ENCODE assay signal across 15 cellular contexts in genomic region chr17:57517519-57518342, GRCh38.
DNase-seq lines count a peak whose midpoint lies in the region; ATAC-seq and TF ChIP-seq lines count a peak whose summit lies in the region.
"Had no signal": no experiment of that assay in that cellular context is flagged by ENCODE, and none has a peak within 500 bp of the region (broad histone marks: within the 10 kb centered on the region; RNA-seq: fewer than 3 reads in every experiment).

No MANE protein-coding gene starts in this region.

- CTCF ChIA-PET in SK-N-SH (lab: Yijun Ruan, JAX): interaction anchor here (0.8 to 2.7 kb wide), 7 partner anchors 10 to 316 kb away, joined by 3 to 9 read pairs (median 3); no protein-coding TSS in a partner anchor

- TF ChIP-seq RAD21 in SK-N-SH (IDR thresholded peaks at IDR 0.05; ENCODE audit: low read length): no peak

- H3K27me3 Mint-ChIP-seq in progenitor cell of endocrine pancreas: no peaks in the 10 kb centered on the region
- no peaks in the 10 kb centered on the region for H3K27me3 Mint-ChIP-seq in activated naive CD8-positive, alpha-beta T cell treated with anti-CD3 and anti-CD28 coated beads for 36 hours
- H3K27me3 Mint-ChIP-seq: activated naive CD4-positive, alpha-beta T cell treated with anti-CD3 and anti-CD28 coated beads, Interleukin-2, amount 10 ng/mL, durations not matched to agents 7 days and 5 days had no signal

- peaks cover 2% of the 10 kb centered on the region for H3K36me3 Mint-ChIP-seq in progenitor cell of endocrine pancreas (ENCODE audit: insufficient read depth)
- peaks cover 5% of the 10 kb centered on the region for H3K36me3 Mint-ChIP-seq in activated naive CD8-positive, alpha-beta T cell treated with anti-CD3 and anti-CD28 coated beads for 36 hours
- H3K36me3 Mint-ChIP-seq: activated naive CD4-positive, alpha-beta T cell treated with anti-CD3 and anti-CD28 coated beads, Interleukin-2, amount 10 ng/mL, durations not matched to agents 7 days and 5 days had no signal

- H3K4me2 ChIP-seq in SK-N-SH: no peak overlapping the region

- no peak for ATAC-seq in GM19023 (IDR thresholded peaks at IDR 0.05; ENCODE audit: unreplicated experiment)
- ATAC-seq: body of pancreas had no signal

- no peaks in the 10 kb centered on the region for H3K9me3 ChIP-seq in SK-N-SH
- H3K9me3 ChIP-seq: body of pancreas, suprapubic skin had no signal

- H3K4me3 ChIP-seq in SK-N-SH (ENCODE audit: low read depth in 2 of 2, low read length in 1 of 2): no peak overlapping the region
- H3K4me3 ChIP-seq: body of pancreas, GM23248, suprapubic skin had no signal

- H2AFZ ChIP-seq in SK-N-SH (ENCODE audit: low read depth): no peak overlapping the region
- H2AFZ ChIP-seq: GM23248 had no signal

- no peaks in the 10 kb centered on the region for H3K9me2 ChIP-seq in SK-N-SH

- H4K20me1 ChIP-seq in SK-N-SH (ENCODE audit: insufficient read depth): no peaks in the 10 kb centered on the region

- H3K9ac ChIP-seq in SK-N-SH: no peak overlapping the region
- H3K9ac ChIP-seq: GM23248 had no signal

- H3K27ac Mint-ChIP-seq in progenitor cell of endocrine pancreas: peak overlapping the region; percentile 85
- H3K27ac Mint-ChIP-seq in activated naive CD8-positive, alpha-beta T cell treated with anti-CD3 and anti-CD28 coated beads for 36 hours: no peak overlapping the region
- H3K27ac Mint-ChIP-seq: activated naive CD4-positive, alpha-beta T cell treated with anti-CD3 and anti-CD28 coated beads, Interleukin-2, amount 10 ng/mL, durations not matched to agents 7 days and 5 days had no signal

- no peaks in the 10 kb centered on the region for H3F3A ChIP-seq in SK-N-SH (replicated peaks; ENCODE audit: insufficient read depth)

- peaks cover 31% of the 10 kb centered on the region for H3K4me1 Mint-ChIP-seq in progenitor cell of endocrine pancreas (ENCODE audit: low read depth)
- peaks cover 13% of the 10 kb centered on the region for H3K4me1 Mint-ChIP-seq in activated naive CD8-positive, alpha-beta T cell treated with anti-CD3 and anti-CD28 coated beads for 36 hours
- H3K4me1 Mint-ChIP-seq: activated naive CD4-positive, alpha-beta T cell treated with anti-CD3 and anti-CD28 coated beads, Interleukin-2, amount 10 ng/mL, durations not matched to agents 7 days and 5 days had no signal

- H3K79me2 ChIP-seq in SK-N-SH (ENCODE audit: insufficient read depth): no peaks in the 10 kb centered on the region

- no peaks in the 10 kb centered on the region for H3K9me3 Mint-ChIP-seq in progenitor cell of endocrine pancreas (ENCODE audit: low read depth)
- H3K9me3 Mint-ChIP-seq in activated naive CD8-positive, alpha-beta T cell treated with anti-CD3 and anti-CD28 coated beads for 36 hours: no peaks in the 10 kb centered on the region
- H3K9me3 Mint-ChIP-seq: activated naive CD4-positive, alpha-beta T cell treated with anti-CD3 and anti-CD28 coated beads, Interleukin-2, amount 10 ng/mL, durations not matched to agents 7 days and 5 days had no signal

- no peak for TF ChIP-seq EP300 in SK-N-SH (IDR thresholded peaks at IDR 0.05; ENCODE audit: borderline replicate concordance in 1 of 2, low read depth in 1 of 2, low read length in 1 of 2)

- TF ChIP-seq CTCF in progenitor cell of endocrine pancreas (IDR thresholded peaks at IDR 0.05; ENCODE audit: unreplicated experiment) (no peak), SK-N-SH (IDR thresholded peaks at IDR 0.05) (no peak)

- POLR2A ChIA-PET in SK-N-SH (lab: Yijun Ruan, JAX): interaction anchor here (1.2 kb wide), 2 partner anchors 9 to 18 kb away, joined by 3 read pairs; no protein-coding TSS in a partner anchor

- H3K27ac ChIP-seq in SK-N-SH (ENCODE audit: low read depth in 2 of 2, low read length in 1 of 2): peak overlapping the region in 1 of 2 experiments; percentile 86; a peak in 2 of 4 replicates
- H3K27ac ChIP-seq: body of pancreas, GM23248, suprapubic skin had no signal

- WGBS in SK-N-SH (ENCODE audit: low lambda C conversion rate): 90% methylated on average over 7 of the region's 7 CpGs

- DNase-seq in HT-29 (ENCODE audit: low spot score) (peak; percentile 21), NCI-H524 treated with DMSO at 0.1 percent for 48 hours (lab: John Stamatoyannopoulos, UW) (peak; percentile 90), islet precursor cell (peak; percentile 92), progenitor cell of endocrine pancreas (ENCODE audit: low spot score, unreplicated experiment) (no peak), SK-N-SH (no peak)
- no peak for DNase-seq in activated naive CD8-positive, alpha-beta T cell treated with anti-CD3 and anti-CD28 coated beads for 36 hours
- DNase-seq: activated CD4-positive, alpha-beta T cell treated with anti-CD3 and anti-CD28 coated beads for 1 hour; activated CD8-positive, alpha-beta memory T cell treated with anti-CD3 and anti-CD28 coated beads, Interleukin-2, amount 50 U/mL, for 48 hours; activated naive CD4-positive, alpha-beta T cell treated with anti-CD3 and anti-CD28 coated beads, Interleukin-2, amount 10 ng/mL, durations not matched to agents 7 days and 5 days; GM23248; SIG-M5; stimulated activated CD4-positive, alpha-beta T cell treated with anti-CD3 and anti-CD28 coated beads, Interleukin-1b, Interleukin-23, amount 100 ng/mL, for 48 hours had no signal

- H3K4me3 Mint-ChIP-seq in progenitor cell of endocrine pancreas (ENCODE audit: low read depth): no peak overlapping the region
- H3K4me3 Mint-ChIP-seq in activated naive CD8-positive, alpha-beta T cell treated with anti-CD3 and anti-CD28 coated beads for 36 hours: no peak overlapping the region
- H3K4me3 Mint-ChIP-seq: activated naive CD4-positive, alpha-beta T cell treated with anti-CD3 and anti-CD28 coated beads, Interleukin-2, amount 10 ng/mL, durations not matched to agents 7 days and 5 days had no signal

- peaks cover 9 to 49% of the 10 kb centered on the region in 2 experiments; a peak in 3 of 4 replicates for H3K4me1 ChIP-seq in SK-N-SH (ENCODE audit: control insufficient read depth in 1 of 2, insufficient read depth in 2 of 2, low read depth in 1 of 2, low read length in 1 of 2)
- H3K4me1 ChIP-seq: suprapubic skin had no signal

- no peaks in the 10 kb centered on the region for H3K36me3 ChIP-seq in SK-N-SH (replicated peaks in 1 of 2; ENCODE audit: control insufficient read depth in 1 of 2, insufficient read depth in 2 of 2, low read length in 1 of 2)
- H3K36me3 ChIP-seq: suprapubic skin had no signal

- H3K27me3 ChIP-seq in SK-N-SH (ENCODE audit: insufficient read depth): no peaks in the 10 kb centered on the region
- H3K27me3 ChIP-seq: body of pancreas, suprapubic skin had no signal

TF ChIP-seq in SK-N-SH, 30 proteins besides CTCF, POLR2A, EP300 and RAD21:
- TF ChIP-seq, protein P1, sequence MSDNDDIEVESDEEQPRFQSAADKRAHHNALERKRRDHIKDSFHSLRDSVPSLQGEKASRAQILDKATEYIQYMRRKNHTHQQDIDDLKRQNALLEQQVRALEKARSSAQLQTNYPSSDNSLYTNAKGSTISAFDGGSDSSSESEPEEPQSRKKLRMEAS (IDR thresholded peaks at IDR 0.05; ENCODE audit: low read depth): no peak
- no peak for TF ChIP-seq FOSL2 (IDR thresholded peaks at IDR 0.05; ENCODE audit: borderline replicate concordance, low read depth)
- TF ChIP-seq RFX5 (IDR thresholded peaks at IDR 0.05; ENCODE audit: low read length): no peak
- TF ChIP-seq SIN3A (IDR thresholded peaks at IDR 0.05; ENCODE audit: borderline replicate concordance, low read depth, low read length): no peak
- no peak for TF ChIP-seq MEF2A (IDR thresholded peaks at IDR 0.05; ENCODE audit: borderline replicate concordance, low read depth)
- TF ChIP-seq, protein P2, sequence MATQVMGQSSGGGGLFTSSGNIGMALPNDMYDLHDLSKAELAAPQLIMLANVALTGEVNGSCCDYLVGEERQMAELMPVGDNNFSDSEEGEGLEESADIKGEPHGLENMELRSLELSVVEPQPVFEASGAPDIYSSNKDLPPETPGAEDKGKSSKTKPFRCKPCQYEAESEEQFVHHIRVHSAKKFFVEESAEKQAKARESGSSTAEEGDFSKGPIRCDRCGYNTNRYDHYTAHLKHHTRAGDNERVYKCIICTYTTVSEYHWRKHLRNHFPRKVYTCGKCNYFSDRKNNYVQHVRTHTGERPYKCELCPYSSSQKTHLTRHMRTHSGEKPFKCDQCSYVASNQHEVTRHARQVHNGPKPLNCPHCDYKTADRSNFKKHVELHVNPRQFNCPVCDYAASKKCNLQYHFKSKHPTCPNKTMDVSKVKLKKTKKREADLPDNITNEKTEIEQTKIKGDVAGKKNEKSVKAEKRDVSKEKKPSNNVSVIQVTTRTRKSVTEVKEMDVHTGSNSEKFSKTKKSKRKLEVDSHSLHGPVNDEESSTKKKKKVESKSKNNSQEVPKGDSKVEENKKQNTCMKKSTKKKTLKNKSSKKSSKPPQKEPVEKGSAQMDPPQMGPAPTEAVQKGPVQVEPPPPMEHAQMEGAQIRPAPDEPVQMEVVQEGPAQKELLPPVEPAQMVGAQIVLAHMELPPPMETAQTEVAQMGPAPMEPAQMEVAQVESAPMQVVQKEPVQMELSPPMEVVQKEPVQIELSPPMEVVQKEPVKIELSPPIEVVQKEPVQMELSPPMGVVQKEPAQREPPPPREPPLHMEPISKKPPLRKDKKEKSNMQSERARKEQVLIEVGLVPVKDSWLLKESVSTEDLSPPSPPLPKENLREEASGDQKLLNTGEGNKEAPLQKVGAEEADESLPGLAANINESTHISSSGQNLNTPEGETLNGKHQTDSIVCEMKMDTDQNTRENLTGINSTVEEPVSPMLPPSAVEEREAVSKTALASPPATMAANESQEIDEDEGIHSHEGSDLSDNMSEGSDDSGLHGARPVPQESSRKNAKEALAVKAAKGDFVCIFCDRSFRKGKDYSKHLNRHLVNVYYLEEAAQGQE (IDR thresholded peaks at IDR 0.05; ENCODE audit: low read depth, low read length): no peak
- TF ChIP-seq GABPA (IDR thresholded peaks at IDR 0.05; ENCODE audit: low read depth): no peak
- no peak for TF ChIP-seq NFIC (IDR thresholded peaks at IDR 0.05; ENCODE audit: borderline replicate concordance)
- TF ChIP-seq SMC3 (IDR thresholded peaks at IDR 0.05; ENCODE audit: low read depth, low read length): no peak
- TF ChIP-seq RXRA (IDR thresholded peaks at IDR 0.05; ENCODE audit: borderline replicate concordance, low read depth): no peak

Comparison
In these comparisons a context has a peak if more than half of its experiments do, and no peak if none do; other contexts are left out.
1. DNase-seq: peak in HT-29 (single experiment), NCI-H524 treated with DMSO at 0.1 percent for 48 hours (single experiment) and islet precursor cell (single experiment); none in progenitor cell of endocrine pancreas (single experiment), SK-N-SH (single experiment) and activated naive CD8-positive, alpha-beta T cell treated with anti-CD3 and anti-CD28 coated beads for 36 hours (single experiment).